In genomic region chr2:55989405-55989804, GRCh38 we compare ENCODE assay signal across 28 cellular contexts.
"Had no signal": no experiment of that assay in that cellular context is flagged by ENCODE, and none has a peak within 500 bp of the region (broad histone marks: within the 10 kb centered on the region; RNA-seq: fewer than 3 reads in every experiment).

No MANE protein-coding gene starts in this region.

- H3K4me2 ChIP-seq: neural progenitor cell had no signal

- H3K36me3 Mint-ChIP-seq: natural killer cell; neural progenitor cell; stimulated activated effector memory CD8-positive, alpha-beta T cell treated with anti-CD3 and anti-CD28 coated beads, Interleukin-12 subunit alpha, Interleukin-12 subunit beta, amount 100 ng/mL, for 72 hours; stimulated activated naive B cell treated with anti-CD40 and anti-IgM and Interleukin-4, amounts not matched to agents 10 μg/mL and 1 μg/mL and 100 μg/mL, for 72 hours had no signal

- H3K4me3 Mint-ChIP-seq: natural killer cell; nephron; neural progenitor cell; stimulated activated effector memory CD8-positive, alpha-beta T cell treated with anti-CD3 and anti-CD28 coated beads, Interleukin-12 subunit alpha, Interleukin-12 subunit beta, amount 100 ng/mL, for 72 hours; stimulated activated naive B cell treated with anti-CD40 and anti-IgM and Interleukin-4, amounts not matched to agents 10 μg/mL and 1 μg/mL and 100 μg/mL, for 72 hours; stimulated activated naive CD8-positive, alpha-beta T cell treated with anti-CD3 and anti-CD28 coated beads, Interleukin-15, Interleukin-2, amounts not matched to agents 100 ng/mL and 50 ng/mL, for 24 hours had no signal

- H3K4me1 Mint-ChIP-seq: natural killer cell; stimulated activated effector memory CD8-positive, alpha-beta T cell treated with anti-CD3 and anti-CD28 coated beads, Interleukin-12 subunit alpha, Interleukin-12 subunit beta, amount 100 ng/mL, for 72 hours had no signal

- H3K27me3 Mint-ChIP-seq: progenitor cell of endocrine pancreas had no signal

- H3K27ac Mint-ChIP-seq: natural killer cell; nephron; neural progenitor cell; progenitor cell of endocrine pancreas; stimulated activated effector memory CD8-positive, alpha-beta T cell treated with anti-CD3 and anti-CD28 coated beads, Interleukin-12 subunit alpha, Interleukin-12 subunit beta, amount 100 ng/mL, for 72 hours; stimulated activated naive B cell treated with anti-CD40 and anti-IgM and Interleukin-4, amounts not matched to agents 10 μg/mL and 1 μg/mL and 100 μg/mL, for 72 hours; stimulated activated naive CD8-positive, alpha-beta T cell treated with anti-CD3 and anti-CD28 coated beads, Interleukin-15, Interleukin-2, amounts not matched to agents 100 ng/mL and 50 ng/mL, for 24 hours had no signal

- H3K36me3 ChIP-seq: neural progenitor cell, ovary, right lobe of liver, sigmoid colon, stomach, thoracic aorta, thyroid gland, tibial nerve, upper lobe of left lung, uterus had no signal

- H3K27me3 ChIP-seq: neural progenitor cell, ovary, right lobe of liver, sigmoid colon, stomach, thyroid gland, tibial nerve, upper lobe of left lung, uterus had no signal

- H3K9ac ChIP-seq: neural progenitor cell, parathyroid adenoma had no signal

- H2AFZ ChIP-seq: neural progenitor cell, parathyroid adenoma had no signal

- FAIRE-seq: small intestine had no signal

- H3K4me3 ChIP-seq: neural progenitor cell, ovary, psoas muscle, right lobe of liver, sigmoid colon, stomach, thoracic aorta, thyroid gland, tibial nerve, upper lobe of left lung, uterus had no signal

- H3K27ac ChIP-seq: neural progenitor cell, ovary, parathyroid adenoma, psoas muscle, right lobe of liver, sigmoid colon, stomach, thoracic aorta, thyroid gland, tibial nerve, upper lobe of left lung, uterus had no signal

- ATAC-seq: natural killer cell; psoas muscle; right cardiac atrium; right lobe of liver; stimulated activated effector memory CD8-positive, alpha-beta T cell treated with anti-CD3 and anti-CD28 coated beads, Interleukin-12 subunit alpha, Interleukin-12 subunit beta, amount 100 ng/mL, for 72 hours; stimulated activated naive B cell treated with anti-CD40 and anti-IgM and Interleukin-4, amounts not matched to agents 10 μg/mL and 1 μg/mL and 100 μg/mL, for 72 hours had no signal

- H3K9me3 ChIP-seq: ovary, psoas muscle, right lobe of liver, sigmoid colon, stomach, thoracic aorta, thyroid gland, tibial nerve, upper lobe of left lung, uterus had no signal

- H3K9me3 Mint-ChIP-seq: nephron; neural progenitor cell; stimulated activated effector memory CD8-positive, alpha-beta T cell treated with anti-CD3 and anti-CD28 coated beads, Interleukin-12 subunit alpha, Interleukin-12 subunit beta, amount 100 ng/mL, for 72 hours; stimulated activated naive B cell treated with anti-CD40 and anti-IgM and Interleukin-4, amounts not matched to agents 10 μg/mL and 1 μg/mL and 100 μg/mL, for 72 hours; stimulated activated naive CD8-positive, alpha-beta T cell treated with anti-CD3 and anti-CD28 coated beads, Interleukin-15, Interleukin-2, amounts not matched to agents 100 ng/mL and 50 ng/mL, for 24 hours had no signal

- H3K4me1 ChIP-seq: parathyroid adenoma, psoas muscle, right lobe of liver had no signal

- H3K79me2 ChIP-seq: parathyroid adenoma had no signal

- DNase-seq: natural killer cell; occipital lobe; ovary; posterior cingulate gyrus; psoas muscle; right cardiac atrium; right lobe of liver; sigmoid colon; small intestine; stimulated activated CD4-positive, alpha-beta T cell treated with anti-CD3 and anti-CD28 coated beads, Interleukin-15, amount 100 ng/mL, for 24 hours; stimulated activated CD4-positive, alpha-beta T cell treated with anti-CD3 and anti-CD28 coated beads, Interleukin-2, amount 100 ng/mL, for 24 hours; stimulated activated CD4-positive, alpha-beta T cell treated with anti-CD3 and anti-CD28 coated beads, Interleukin-2, amount 100 ng/mL, for 48 hours; stimulated activated CD4-positive, alpha-beta T cell treated with anti-CD3 and anti-CD28 coated beads, Interleukin-4, amount 100 ng/mL, for 24 hours; stimulated activated naive B cell treated with anti-CD40 and anti-IgM and Interleukin-4, amounts not matched to agents 10 μg/mL and 1 μg/mL and 100 μg/mL, for 72 hours; stimulated activated naive CD4-positive, alpha-beta T cell treated with Interleukin-2 at 50 U/mL for 16 hours; stomach; thyroid gland; trophoblast cell; upper lobe of left lung; uterus had no signal
